8 cellular contexts compared by ENCODE assay signal in the genomic region with DNA sequence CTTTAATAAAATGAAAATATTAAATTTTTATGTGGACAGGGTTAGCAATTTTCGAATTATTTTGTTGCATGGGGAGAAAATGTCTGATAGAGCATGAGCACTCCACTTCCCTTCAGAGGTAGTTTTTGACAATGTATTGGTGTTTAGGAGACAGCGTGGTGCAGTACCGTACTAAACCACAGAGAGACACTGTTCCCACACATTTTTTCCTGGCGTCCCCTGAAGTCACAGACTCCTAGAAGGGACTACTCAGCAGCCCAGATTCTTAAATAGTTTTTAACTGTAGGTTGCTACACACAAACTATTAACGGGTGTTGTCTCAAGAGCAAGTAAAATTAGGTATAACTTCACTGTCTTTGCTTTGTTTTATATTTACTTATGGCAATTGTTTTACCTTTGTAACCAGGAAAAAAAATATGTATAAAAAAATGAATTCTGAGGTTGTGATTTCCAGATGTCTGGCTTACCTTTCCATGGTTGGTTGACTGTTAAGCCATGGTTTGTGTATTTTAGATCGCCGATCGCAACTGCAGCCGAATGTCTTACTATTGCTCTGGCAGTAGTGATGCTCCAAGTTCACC.
DNase-seq lines count a peak whose midpoint lies in the region; ATAC-seq and TF ChIP-seq lines count a peak whose summit lies in the region.

No MANE protein-coding gene starts in this region.

- H3K27me3 ChIP-seq in H7 (ENCODE audit: control insufficient read depth, insufficient read depth, low read length) (no peaks in the 10 kb centered on the region), cardiac muscle cell (no peaks in the 10 kb centered on the region), psoas muscle (ENCODE audit: insufficient read depth in 3 of 3, low read length in 2 of 3) (no peaks in the 10 kb centered on the region)

- H3K27ac Mint-ChIP-seq in activated naive CD8-positive, alpha-beta T cell treated with anti-CD3 and anti-CD28 coated beads for 36 hours: no peak overlapping the region

- WGBS in psoas muscle, 3 donors: 43 to 49% (median 48%) methylated on average over 9 of the region's 9 CpGs

- H3K9me3 Mint-ChIP-seq in activated naive CD8-positive, alpha-beta T cell treated with anti-CD3 and anti-CD28 coated beads for 36 hours: no peaks in the 10 kb centered on the region

- DNase-seq in CD1c-positive myeloid dendritic cell (ENCODE audit: extremely low spot score): peak; percentile 18
- peak; percentile 72 for DNase-seq in H7
- DNase-seq in NCI-H446 (lab: John Stamatoyannopoulos, UW): peak; percentile 23 to 74
- peak; percentile 4 for DNase-seq in activated naive CD8-positive, alpha-beta T cell treated with anti-CD3 and anti-CD28 coated beads for 36 hours
- peak; percentile 80 to 85 for DNase-seq in cardiac muscle cell (ENCODE audit: low read depth in 1 of 2, low spot score in 1 of 2)
- no peak for DNase-seq in psoas muscle

- H3K9me3 ChIP-seq in cardiac muscle cell (ENCODE audit: low read depth) (no peaks in the 10 kb centered on the region), psoas muscle (no peaks in the 10 kb centered on the region)

- H3K4me1 Mint-ChIP-seq in activated naive CD8-positive, alpha-beta T cell treated with anti-CD3 and anti-CD28 coated beads for 36 hours: no peaks in the 10 kb centered on the region

- H3K36me3 Mint-ChIP-seq in activated naive CD8-positive, alpha-beta T cell treated with anti-CD3 and anti-CD28 coated beads for 36 hours: peaks cover 11% of the 10 kb centered on the region

- H3K4me3 ChIP-seq in H7 (ENCODE audit: insufficient read depth, low read depth, low read length) (no peak overlapping the region), cardiac muscle cell (no peak overlapping the region), psoas muscle (no peak overlapping the region)

- ATAC-seq in psoas muscle (peak; percentile 83 to 87 (median 85)), HG03439 (IDR thresholded peaks at IDR 0.05; ENCODE audit: unreplicated experiment) (no peak), HG02571 (IDR thresholded peaks at IDR 0.05; ENCODE audit: unreplicated experiment) (no peak)

- H3K27me3 Mint-ChIP-seq in activated naive CD8-positive, alpha-beta T cell treated with anti-CD3 and anti-CD28 coated beads for 36 hours: no peaks in the 10 kb centered on the region

- H3K36me3 ChIP-seq in H7 (replicated peaks; ENCODE audit: control insufficient read depth, insufficient read depth, low read length) (no peaks in the 10 kb centered on the region), cardiac muscle cell (no peaks in the 10 kb centered on the region), psoas muscle (ENCODE audit: insufficient read depth in 1 of 2, low read depth in 1 of 2) (no peaks in the 10 kb centered on the region)

- H3K4me3 Mint-ChIP-seq in activated naive CD8-positive, alpha-beta T cell treated with anti-CD3 and anti-CD28 coated beads for 36 hours: no peak overlapping the region

- intact Hi-C loops in psoas muscle (cut with DNase I): loop anchor here (5.0 to 10.0 kb wide), 4 partner anchors 169 to 421 kb away; no protein-coding TSS in a partner anchor

- H3K4me1 ChIP-seq in cardiac muscle cell (ENCODE audit: low read depth) (no peaks in the 10 kb centered on the region), psoas muscle (no peaks in the 10 kb centered on the region)

- H3K27ac ChIP-seq in cardiac muscle cell (no peak overlapping the region), psoas muscle (no peak overlapping the region)

- TF ChIP-seq CTCF in cardiac muscle cell (IDR thresholded peaks at IDR 0.05; ENCODE audit: low read depth, low read length) (peak; percentile 98), psoas muscle (IDR thresholded peaks at IDR 0.05) (peak; percentile 84)

Comparison
In these comparisons a context has a peak if more than half of its experiments do, and no peak if none do; other contexts are left out.
1. DNase-seq: peak in CD1c-positive myeloid dendritic cell (single experiment), H7 (single experiment), NCI-H446 (2 of 2), activated naive CD8-positive, alpha-beta T cell treated with anti-CD3 and anti-CD28 coated beads for 36 hours (single experiment) and cardiac muscle cell (2 of 2); none in psoas muscle (0 of 2).
2. ATAC-seq: peak in psoas muscle (4 of 4); none in HG03439 (single experiment) and HG02571 (single experiment).